ENCODE assay signal across 1 cellular context in genomic region chr5:11590475-11590874, GRCh38.
TF ChIP-seq lines count a peak whose summit lies in the region.

No MANE protein-coding gene starts in this region.

TF ChIP-seq in GM23338, 12 proteins besides CTCF, POLR2A, EP300 and RAD21 (continued from another document):
- TF ChIP-seq REST (IDR thresholded peaks at IDR 0.05; ENCODE audit: unreplicated experiment): no peak
- TF ChIP-seq ETS1 (IDR thresholded peaks at IDR 0.05): no peak
- no peak for TF ChIP-seq POLR2AphosphoS5 (IDR thresholded peaks at IDR 0.05; ENCODE audit: low read depth)
- no peak for TF ChIP-seq ZNF462 (CRISPR knock-in tag; IDR thresholded peaks at IDR 0.05)
